Comparison of ENCODE assay signal across 1 cellular context in the genomic region with DNA sequence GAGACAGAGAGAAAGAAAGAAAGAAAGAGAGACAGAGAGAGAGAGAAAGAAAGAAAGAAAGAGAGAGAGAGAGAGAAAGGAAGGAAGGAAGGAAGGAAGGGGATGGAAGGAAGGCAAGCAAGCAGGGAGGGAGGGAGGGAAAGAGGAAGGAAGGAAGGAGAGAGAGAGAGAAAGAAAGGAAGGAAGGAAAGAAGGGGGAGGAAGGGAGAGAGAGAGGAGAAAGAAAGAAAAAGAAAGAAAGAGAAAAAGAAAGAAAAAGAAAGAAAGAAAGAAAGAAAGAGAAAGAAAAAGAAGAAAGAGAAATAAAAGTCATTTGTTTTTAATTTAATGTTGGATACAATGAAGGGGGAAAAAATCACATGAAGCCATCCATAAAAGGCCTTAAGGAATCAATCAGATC.
TF ChIP-seq lines count a peak whose summit lies in the region.

No MANE protein-coding gene starts in this region.

TF ChIP-seq in K562, 482 proteins besides CTCF, POLR2A, EP300 and RAD21:
- TF ChIP-seq ZNF263 (CRISPR knock-in tag; IDR thresholded peaks at IDR 0.05; ENCODE audit: borderline replicate concordance), result no peak
- peak; percentile 96 for TF ChIP-seq ZNF512 (tag; IDR thresholded peaks at IDR 0.05)
